In the genomic region with DNA sequence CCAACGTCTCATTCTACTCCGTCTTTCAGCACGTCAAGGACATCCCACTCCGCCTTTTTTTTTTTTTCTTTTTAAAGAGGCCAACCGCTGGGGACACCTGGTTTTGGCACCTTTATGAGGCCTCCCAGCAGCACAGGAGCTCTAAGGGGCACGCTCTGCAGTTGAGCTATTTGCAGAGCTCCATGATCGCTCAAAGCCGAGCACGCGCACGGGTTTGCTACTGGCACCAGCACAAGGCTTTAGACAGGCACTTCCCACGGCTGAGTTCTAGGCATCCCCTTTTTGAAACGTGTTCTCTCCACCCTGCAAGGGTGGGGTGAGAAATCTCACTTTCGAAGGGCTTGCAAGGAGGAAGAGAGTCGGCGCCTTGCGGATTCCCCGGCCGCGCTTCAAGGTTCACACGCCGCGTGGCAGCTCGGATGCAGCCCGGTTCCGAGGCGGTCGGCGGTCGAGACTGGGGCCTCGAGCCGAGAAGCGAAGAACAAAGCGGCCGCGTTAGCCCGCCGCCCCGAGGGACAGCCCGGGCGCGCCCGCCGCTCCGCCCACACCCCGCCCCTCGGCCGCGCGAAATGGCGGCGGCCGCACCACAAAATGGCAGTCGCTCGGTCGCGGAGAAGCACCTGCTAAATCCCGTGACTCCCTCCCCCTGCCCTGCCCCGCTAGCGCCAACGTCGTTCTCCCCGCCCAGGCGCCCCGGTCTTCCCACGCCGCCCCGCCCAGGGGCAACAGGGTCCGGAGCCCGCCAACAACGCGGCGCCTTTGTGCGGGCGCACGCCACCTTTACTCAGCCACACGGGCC, we compare ENCODE assay signal across 8 cellular contexts. TPM values are rescaled to one million over a fixed set of nuclear protein-coding genes. Genes with fewer than 3 reads are reported as not detected.
A peak's percentile ranks its signal among the peaks of the same experiment; 100 is the strongest.
DNase-seq lines count a peak whose midpoint lies in the region; TF ChIP-seq lines count a peak whose summit lies in the region.

No MANE protein-coding gene starts in this region.

- TF ChIP-seq CTCF in HFF-Myc (IDR thresholded peaks at IDR 0.05; ENCODE audit: low read depth, low read length, missing control alignments) (no peak), NB4 (IDR thresholded peaks at IDR 0.05; ENCODE audit: low read depth, low read length) (no peak)

- H3K27ac Mint-ChIP-seq in activated naive CD4-positive, alpha-beta T cell treated with anti-CD3 and anti-CD28 coated beads, Interleukin-2, amount 10 ng/mL, durations not matched to agents 7 days and 5 days = peak overlapping the region; percentile 98

- DNase-seq in GF-D8 (lab: John Stamatoyannopoulos, UW) (peak; percentile 81), HFF-Myc (ENCODE audit: extremely low read depth, low read depth) (peak; percentile 89), NB4 (ENCODE audit: low read depth) (peak; percentile 95), SK-MEL-5 (ENCODE audit: low read depth, low spot score) (peak; percentile 88), germinal center (ENCODE audit: low spot score) (peak; percentile 83), occipital lobe (lab: John Stamatoyannopoulos, UW) (peak; percentile 84)
- DNase-seq in activated naive CD4-positive, alpha-beta T cell treated with anti-CD3 and anti-CD28 coated beads, Interleukin-2, amount 10 ng/mL, durations not matched to agents 7 days and 5 days = peak; percentile 92

- H3K27ac ChIP-seq in temporal lobe (ENCODE audit: low read depth, low read length) = peak overlapping the region; percentile 100

- TF ChIP-seq POLR2A in NB4 (IDR thresholded peaks at IDR 0.05; ENCODE audit: extremely low read depth, insufficient read length) = peak; percentile 65

- CTCF ChIA-PET in activated naive CD4-positive, alpha-beta T cell treated with anti-CD3 and anti-CD28 coated beads, Interleukin-2, amount 10 ng/mL, durations not matched to agents 7 days and 5 days (lab: Charles Lee) = interaction anchor here (0.6 to 1.7 kb wide), 4 partner anchors 9 to 19 kb away, joined by 3 to 7 read pairs (median 4); no protein-coding TSS in a partner anchor

- peak overlapping the region; percentile 85 for H3K4me3 Mint-ChIP-seq in activated naive CD4-positive, alpha-beta T cell treated with anti-CD3 and anti-CD28 coated beads, Interleukin-2, amount 10 ng/mL, durations not matched to agents 7 days and 5 days

- H3K4me3 ChIP-seq in HFF-Myc (replicated peaks; ENCODE audit: low read depth, low read length) = peak overlapping the region; percentile 81
- H3K4me3 ChIP-seq in NB4 (ENCODE audit: low read depth, low read length) = peak overlapping the region; percentile 90

- in situ Hi-C loops in SK-MEL-5 (cut with HindIII; ENCODE audit: low pct_unique_long_range_greater_than_20kb, low sequenced_read_pairs) = no loop called here

- peaks cover 10% of the 10 kb centered on the region for H3K36me3 Mint-ChIP-seq in activated naive CD4-positive, alpha-beta T cell treated with anti-CD3 and anti-CD28 coated beads, Interleukin-2, amount 10 ng/mL, durations not matched to agents 7 days and 5 days

- H3K4me1 Mint-ChIP-seq in activated naive CD4-positive, alpha-beta T cell treated with anti-CD3 and anti-CD28 coated beads, Interleukin-2, amount 10 ng/mL, durations not matched to agents 7 days and 5 days = peaks cover 45% of the 10 kb centered on the region

- peaks cover 11% of the 10 kb centered on the region for H3K27me3 Mint-ChIP-seq in activated naive CD4-positive, alpha-beta T cell treated with anti-CD3 and anti-CD28 coated beads, Interleukin-2, amount 10 ng/mL, durations not matched to agents 7 days and 5 days

- no peaks in the 10 kb centered on the region for H3K9me3 Mint-ChIP-seq in activated naive CD4-positive, alpha-beta T cell treated with anti-CD3 and anti-CD28 coated beads, Interleukin-2, amount 10 ng/mL, durations not matched to agents 7 days and 5 days

RNA-seq across cellular contexts. Expression of gene SPEN, which starts 12.9 kb away (rescaled TPM):
- total RNA-seq in SK-MEL-5 (2014; rRNA removed; shearing (Covaris generic)) = 10.1 and 11.5 TPM in 2 replicates
- 11.1 and 18.1 TPM in 2 replicates for polyA plus RNA-seq in SK-MEL-5 (2015; cell fraction: cytosol; rRNA removed)
- polyA plus RNA-seq in SK-MEL-5 (2015; cell fraction: nucleus; rRNA removed) = 21.4 and 31.5 TPM in 2 replicates
- 80.0 TPM for total RNA-seq in occipital lobe
- total RNA-seq in temporal lobe = 75.0 TPM

RNA-seq across cellular contexts. Expression of gene UQCRHL, which starts 27.2 kb away (rescaled TPM):
- 8.3 and 9.2 TPM in 2 replicates for total RNA-seq in SK-MEL-5 (2014; rRNA removed; shearing (Covaris generic))
- 1.1 and 1.6 TPM in 2 replicates for polyA plus RNA-seq in SK-MEL-5 (2015; cell fraction: cytosol; rRNA removed)
- 0.12 TPM in 1 of 2 replicates, not detected in the other for polyA plus RNA-seq in SK-MEL-5 (2015; cell fraction: nucleus; rRNA removed)
- total RNA-seq in occipital lobe (2.7 TPM), temporal lobe (1.2 TPM)

Comparison
In these comparisons a context has a peak if more than half of its experiments do, and no peak if none do; other contexts are left out.
1. Peak in every context shown above with its lines: DNase-seq, H3K4me3 ChIP-seq and H3K27ac ChIP-seq.